In the genomic region with DNA sequence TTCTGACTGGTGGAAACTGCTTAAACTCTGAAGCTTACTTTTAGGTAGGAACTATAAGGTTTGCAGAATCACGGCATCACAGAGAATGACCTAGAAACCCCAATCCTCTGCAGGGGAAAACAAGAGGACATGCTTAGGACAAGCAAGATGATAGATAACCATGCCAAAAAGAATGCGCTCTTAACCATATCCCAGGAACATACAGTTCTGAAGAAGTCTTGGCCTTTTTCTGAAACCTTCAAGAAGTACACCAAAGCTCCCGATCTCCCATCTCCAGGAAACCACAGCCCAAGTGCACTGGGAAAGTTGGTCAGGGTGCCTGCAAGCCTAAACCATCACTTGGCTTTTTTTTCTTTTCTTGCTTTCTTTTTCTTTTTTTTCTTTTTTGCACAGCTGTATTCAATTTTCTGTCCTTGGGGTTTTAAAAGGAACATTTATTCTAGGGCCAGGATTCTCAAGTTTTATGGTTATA, we compare ENCODE assay signal across 9 cellular contexts. TPM values are rescaled to one million over a fixed set of nuclear protein-coding genes. Genes with fewer than 3 reads are reported as not detected.
A peak's percentile ranks its signal among the peaks of the same experiment; 100 is the strongest.
DNase-seq lines count a peak whose midpoint lies in the region; ATAC-seq, FAIRE-seq and TF ChIP-seq lines count a peak whose summit lies in the region.
"Had no signal": no experiment of that assay in that cellular context is flagged by ENCODE, and none has a peak within 500 bp of the region (broad histone marks: within the 10 kb centered on the region; RNA-seq: fewer than 3 reads in every experiment).

No MANE protein-coding gene starts in this region.

- peaks cover 16% of the 10 kb centered on the region for H3K27me3 Mint-ChIP-seq in activated naive CD4-positive, alpha-beta T cell treated with anti-CD3 and anti-CD28 coated beads, Interleukin-2, amount 10 ng/mL, durations not matched to agents 7 days and 5 days
- peaks cover 3% of the 10 kb centered on the region for H3K27me3 Mint-ChIP-seq in activated naive CD4-positive, alpha-beta T cell treated with anti-CD3 and anti-CD28 coated beads for 36 hours (ENCODE audit: low read depth)
- no peaks in the 10 kb centered on the region for H3K27me3 Mint-ChIP-seq in mesothelial cell of epicardium (ENCODE audit: low read depth)
- H3K27me3 Mint-ChIP-seq in type B pancreatic cell = no peaks in the 10 kb centered on the region

- ATAC-seq in GM19397 (IDR thresholded peaks at IDR 0.05; ENCODE audit: unreplicated experiment) = no peak

- H3K4me3 Mint-ChIP-seq in activated naive CD4-positive, alpha-beta T cell treated with anti-CD3 and anti-CD28 coated beads, Interleukin-2, amount 10 ng/mL, durations not matched to agents 7 days and 5 days = no peak overlapping the region
- no peak overlapping the region for H3K4me3 Mint-ChIP-seq in activated naive CD4-positive, alpha-beta T cell treated with anti-CD3 and anti-CD28 coated beads for 36 hours
- H3K4me3 Mint-ChIP-seq in mesothelial cell of epicardium (peak overlapping the region; percentile 3), type B pancreatic cell (peak overlapping the region; percentile 68)

- no peak overlapping the region for H3K4me3 ChIP-seq in choroid plexus epithelial cell (ENCODE audit: low read depth, low read length)

- peak overlapping the region; percentile 4 for H3K27ac Mint-ChIP-seq in activated naive CD4-positive, alpha-beta T cell treated with anti-CD3 and anti-CD28 coated beads, Interleukin-2, amount 10 ng/mL, durations not matched to agents 7 days and 5 days
- no peak overlapping the region for H3K27ac Mint-ChIP-seq in activated naive CD4-positive, alpha-beta T cell treated with anti-CD3 and anti-CD28 coated beads for 36 hours
- H3K27ac Mint-ChIP-seq in mesothelial cell of epicardium = peak overlapping the region; percentile 83
- peak overlapping the region; percentile 29 for H3K27ac Mint-ChIP-seq in type B pancreatic cell

- no peak for DNase-seq in activated naive CD4-positive, alpha-beta T cell treated with anti-CD3 and anti-CD28 coated beads, Interleukin-2, amount 10 ng/mL, durations not matched to agents 7 days and 5 days
- no peak for DNase-seq in activated naive CD4-positive, alpha-beta T cell treated with anti-CD3 and anti-CD28 coated beads for 36 hours
- DNase-seq in choroid plexus epithelial cell (ENCODE audit: low read depth) (peak; percentile 67), mesothelial cell of epicardium (ENCODE audit: low spot score in 2 of 2, unreplicated experiment in 2 of 2) (no peak), type B pancreatic cell (ENCODE audit: extremely low spot score, unreplicated experiment) (no peak), H54 (ENCODE audit: insufficient read length, low spot score) (no peak), NCI-H2081 (lab: John Stamatoyannopoulos, UW) (no peak)
- DNase-seq: left cardiac atrium had no signal

- H3K4me1 Mint-ChIP-seq in activated naive CD4-positive, alpha-beta T cell treated with anti-CD3 and anti-CD28 coated beads, Interleukin-2, amount 10 ng/mL, durations not matched to agents 7 days and 5 days = peaks cover 43% of the 10 kb centered on the region
- peaks cover 35% of the 10 kb centered on the region for H3K4me1 Mint-ChIP-seq in activated naive CD4-positive, alpha-beta T cell treated with anti-CD3 and anti-CD28 coated beads for 36 hours (ENCODE audit: low read depth)
- H3K4me1 Mint-ChIP-seq in mesothelial cell of epicardium (peaks cover 56% of the 10 kb centered on the region), type B pancreatic cell (ENCODE audit: unreplicated experiment) (peaks cover 82% of the 10 kb centered on the region)

- peaks cover 2% of the 10 kb centered on the region for H3K36me3 Mint-ChIP-seq in activated naive CD4-positive, alpha-beta T cell treated with anti-CD3 and anti-CD28 coated beads, Interleukin-2, amount 10 ng/mL, durations not matched to agents 7 days and 5 days
- H3K36me3 Mint-ChIP-seq in activated naive CD4-positive, alpha-beta T cell treated with anti-CD3 and anti-CD28 coated beads for 36 hours (ENCODE audit: low read depth) = peaks cover 8% of the 10 kb centered on the region
- H3K36me3 Mint-ChIP-seq in mesothelial cell of epicardium (peaks cover 32% of the 10 kb centered on the region), type B pancreatic cell (peaks cover 44% of the 10 kb centered on the region)

- TF ChIP-seq POLR2A in H54 (IDR thresholded peaks at IDR 0.05; ENCODE audit: low read depth, low read length) = no peak

- TF ChIP-seq CTCF in choroid plexus epithelial cell (conservative IDR thresholded peaks at IDR 0.05; ENCODE audit: low read depth, low read length) (no peak), mesothelial cell of epicardium (IDR thresholded peaks at IDR 0.05; ENCODE audit: unreplicated experiment) (no peak), type B pancreatic cell (conservative IDR thresholded peaks at IDR 0.05) (no peak)

- CTCF ChIA-PET in activated naive CD4-positive, alpha-beta T cell treated with anti-CD3 and anti-CD28 coated beads, Interleukin-2, amount 10 ng/mL, durations not matched to agents 7 days and 5 days (lab: Charles Lee) = no interaction called here
- CTCF ChIA-PET in activated naive CD4-positive, alpha-beta T cell treated with anti-CD3 and anti-CD28 coated beads for 36 hours (lab: Charles Lee) = interaction anchor here (0.5 to 1.4 kb wide), 4 partner anchors 9 to 362 kb away, joined by 3 to 4 read pairs (median 4); partner anchors contain the start of gene SVIL

- intact Hi-C loops in activated naive CD4-positive, alpha-beta T cell treated with anti-CD3 and anti-CD28 coated beads for 36 hours (cut with micrococcal nuclease) = loop anchor here (1.0 to 2.0 kb wide), 2 partner anchors 12 to 14 kb away; no protein-coding TSS in a partner anchor

- H3K9me3 Mint-ChIP-seq in activated naive CD4-positive, alpha-beta T cell treated with anti-CD3 and anti-CD28 coated beads, Interleukin-2, amount 10 ng/mL, durations not matched to agents 7 days and 5 days = no peaks in the 10 kb centered on the region
- H3K9me3 Mint-ChIP-seq in activated naive CD4-positive, alpha-beta T cell treated with anti-CD3 and anti-CD28 coated beads for 36 hours = no peaks in the 10 kb centered on the region
- H3K9me3 Mint-ChIP-seq in mesothelial cell of epicardium (peaks cover 10% of the 10 kb centered on the region), type B pancreatic cell (peaks cover 11% of the 10 kb centered on the region)

- no peak for FAIRE-seq in H54 (lab: Jason Lieb, UNC)

RNA-seq across cellular contexts. Expression of gene SVIL, which starts 12.2 kb away (rescaled TPM):
- 1 to 10 TPM; 7.0 to 8.3 TPM for total RNA-seq in activated naive CD4-positive, alpha-beta T cell treated with anti-CD3 and anti-CD28 coated beads for 36 hours
- 281 to 302 TPM (median 293 TPM) in 3 replicates for total RNA-seq in mesothelial cell of epicardium
- 171 and 195 TPM in 2 replicates for total RNA-seq in type B pancreatic cell (ENCODE audit: low replicate concordance)

Comparison
In these comparisons a context has a peak if more than half of its experiments do, and no peak if none do; other contexts are left out.
1. H3K4me3 Mint-ChIP-seq: peak in mesothelial cell of epicardium (single experiment) and type B pancreatic cell (single experiment); none in activated naive CD4-positive, alpha-beta T cell treated with anti-CD3 and anti-CD28 coated beads, Interleukin-2, amount 10 ng/mL, durations not matched to agents 7 days and 5 days (single experiment) and activated naive CD4-positive, alpha-beta T cell treated with anti-CD3 and anti-CD28 coated beads for 36 hours (single experiment).
2. RNA of gene SVIL, which starts 12.2 kb away (total RNA-seq): 281 to 302 TPM in mesothelial cell of epicardium and 171 to 195 TPM in type B pancreatic cell; 7.0 to 8.3 TPM in activated naive CD4-positive, alpha-beta T cell treated with anti-CD3 and anti-CD28 coated beads for 36 hours; every median in the first group is over 10 times any median in the second.